1 cellular context compared by ENCODE assay signal in the genomic region with DNA sequence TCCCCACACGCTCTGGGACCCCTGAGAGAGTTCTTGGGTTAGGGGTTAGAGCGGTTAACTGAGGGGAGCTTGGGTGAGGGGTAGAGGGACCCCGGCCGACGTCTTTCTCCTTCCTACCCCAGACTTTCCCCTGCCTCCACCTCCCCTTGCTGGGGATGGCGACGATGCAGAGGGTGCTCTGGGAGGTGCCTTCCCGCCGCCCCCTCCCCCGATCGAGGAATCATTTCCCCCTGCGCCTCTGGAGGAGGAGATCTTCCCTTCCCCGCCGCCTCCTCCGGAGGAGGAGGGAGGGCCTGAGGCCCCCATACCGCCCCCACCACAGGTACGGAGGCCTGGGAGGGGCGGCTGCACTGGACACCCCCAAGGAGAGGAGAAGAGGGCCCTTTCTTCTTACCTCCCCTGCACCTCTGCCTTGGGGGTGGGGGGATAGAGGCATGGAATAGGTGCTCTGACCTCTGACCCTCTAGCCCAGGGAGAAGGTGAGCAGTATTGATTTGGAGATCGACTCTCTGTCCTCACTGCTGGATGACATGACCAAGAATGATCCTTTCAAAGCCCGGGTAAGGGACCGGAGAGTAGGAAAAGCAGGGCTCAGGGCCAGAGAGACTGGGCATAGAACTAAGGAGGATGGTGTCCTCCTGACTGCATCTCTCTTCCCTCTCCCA.
TF ChIP-seq lines count a peak whose summit lies in the region.

No MANE protein-coding gene starts in this region.

TF ChIP-seq in endothelial cell of umbilical vein, 7 proteins besides CTCF, POLR2A, EP300 and RAD21:
- TF ChIP-seq MAX (IDR thresholded peaks at IDR 0.05; ENCODE audit: insufficient read depth, insufficient read length) (no peak), MYC (IDR thresholded peaks at IDR 0.05; ENCODE audit: low read depth, low read length) (no peak), GATA2 (IDR thresholded peaks at IDR 0.05; ENCODE audit: insufficient read depth, insufficient read length, low read depth, low read length) (no peak), POLR2AphosphoS5 (IDR thresholded peaks at IDR 0.05; ENCODE audit: insufficient read depth, low read depth, low read length) (no peak), FOS (IDR thresholded peaks at IDR 0.05; ENCODE audit: borderline replicate concordance, insufficient read depth, low read length) (no peak), JUN (IDR thresholded peaks at IDR 0.05; ENCODE audit: borderline replicate concordance, insufficient read depth, insufficient read length, low read depth) (no peak), EZH2 (IDR thresholded peaks at IDR 0.05; ENCODE audit: borderline replicate concordance, low read depth, low read length, severe bottlenecking) (no peak)
